ENCODE assay signal across 1 cellular context in the genomic region with DNA sequence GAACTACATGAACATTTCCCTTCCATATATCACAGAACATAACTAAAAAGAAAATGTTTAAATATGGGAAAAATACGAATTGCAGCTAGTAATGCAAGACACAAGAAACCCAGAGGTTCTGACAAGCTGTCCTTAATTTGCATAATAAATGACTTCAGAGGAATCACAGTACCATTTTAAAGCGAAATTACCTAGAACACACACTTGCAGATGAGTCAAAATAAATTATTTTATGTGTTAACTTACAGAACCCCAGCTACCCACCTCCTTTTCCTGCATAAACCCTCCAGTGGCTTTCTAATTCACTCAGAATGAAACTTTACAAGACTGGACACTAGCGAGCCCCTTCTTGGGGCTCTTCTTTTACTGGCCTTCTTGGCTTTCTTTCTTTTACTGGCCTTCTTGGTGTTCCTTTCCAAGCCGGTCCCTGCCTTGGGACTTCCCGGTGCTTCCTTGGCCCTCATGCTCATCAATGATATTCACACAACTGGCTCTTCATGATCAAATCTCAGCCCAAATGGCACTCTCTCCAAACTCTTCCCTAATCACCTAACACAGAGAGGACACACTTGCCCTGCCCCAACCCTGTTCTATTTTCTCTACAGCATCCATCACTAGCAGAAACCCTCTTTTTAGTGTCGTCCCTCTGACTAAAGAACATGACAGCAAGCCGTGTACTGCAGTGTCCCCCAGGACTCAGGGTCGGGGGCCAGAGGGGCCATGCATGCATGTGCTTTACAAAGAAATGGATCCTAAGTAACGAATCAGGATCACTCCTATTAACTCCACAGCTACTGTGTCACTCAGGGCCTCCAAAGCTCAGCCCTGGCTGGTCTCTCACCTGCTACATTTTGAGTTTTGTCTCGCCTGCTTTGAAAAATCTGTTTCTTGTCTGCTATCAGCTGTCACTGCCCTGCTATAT.
TF ChIP-seq lines count a peak whose summit lies in the region.

No MANE protein-coding gene starts in this region.

TF ChIP-seq in K562, 482 proteins besides CTCF, POLR2A, EP300 and RAD21:
- no peak for TF ChIP-seq ZNF699 (CRISPR knock-in tag; IDR thresholded peaks at IDR 0.05; ENCODE audit: insufficient replicate concordance)
